Comparison of ENCODE assay signal across 11 cellular contexts in the genomic region with DNA sequence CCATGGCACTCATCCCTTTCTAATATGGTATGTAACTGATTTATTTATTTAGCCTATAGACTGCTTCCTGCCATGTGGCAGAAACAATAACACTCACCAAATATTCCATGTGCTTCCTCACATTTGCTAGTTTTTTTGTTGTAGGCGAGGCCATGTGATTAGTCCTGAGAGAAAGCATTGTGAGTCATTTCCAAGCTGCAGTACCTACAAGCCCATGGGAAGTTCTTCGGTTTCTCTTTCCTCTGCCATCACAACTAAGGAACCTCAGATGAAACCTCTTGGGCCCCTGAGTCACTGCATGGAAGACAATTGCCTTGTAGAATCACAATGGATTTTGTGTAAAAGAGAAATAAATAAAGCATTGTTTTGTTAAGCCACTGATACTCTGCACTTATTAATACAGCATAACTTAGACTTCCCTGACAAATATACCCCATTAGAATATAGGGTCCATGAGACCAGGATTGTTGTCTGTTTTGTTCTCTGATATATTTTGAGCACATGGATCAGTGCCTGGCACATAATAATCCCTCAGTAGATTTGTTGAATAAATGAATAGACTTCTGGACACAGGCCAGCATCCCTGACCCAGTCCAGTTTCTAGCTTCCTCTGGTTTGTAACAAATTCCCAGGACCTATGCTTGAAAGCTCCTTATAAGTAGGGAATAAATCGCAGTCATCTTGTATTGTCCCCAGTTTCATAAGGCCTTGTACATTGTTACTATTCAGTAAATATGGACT.
DNase-seq lines count a peak whose midpoint lies in the region; ATAC-seq and FAIRE-seq lines count a peak whose summit lies in the region.
"Had no signal": no experiment of that assay in that cellular context is flagged by ENCODE, and none has a peak within 500 bp of the region (broad histone marks: within the 10 kb centered on the region; RNA-seq: fewer than 3 reads in every experiment).

No MANE protein-coding gene starts in this region.

- no peak for FAIRE-seq in urothelium cell line (lab: Jason Lieb, UNC)

- DNase-seq in NCI-H748 (lab: John Stamatoyannopoulos, UW; ENCODE audit: unreplicated experiment) (peak; percentile 9), NCI-H748 treated with DMSO at 0.1 percent for 48 hours (lab: John Stamatoyannopoulos, UW) (no peak), astrocyte of the hippocampus (ENCODE audit: low read depth, low spot score) (peak; percentile 60), glomerular visceral epithelial cell (ENCODE audit: extremely low spot score) (peak; percentile 37), urothelium cell line (ENCODE audit: low spot score) (peak; percentile 76), NCI-H1930 (lab: John Stamatoyannopoulos, UW) (no peak), medulla oblongata (ENCODE audit: extremely low spot score) (no peak)
- DNase-seq: 8988T; activated CD4-positive, alpha-beta T cell treated with anti-CD3 and anti-CD28 coated beads for 1 hour; KBM-7 had no signal

- no peak for ATAC-seq in HG03108 (IDR thresholded peaks at IDR 0.05; ENCODE audit: unreplicated experiment)

Comparison
In these comparisons a context has a peak if more than half of its experiments do, and no peak if none do; other contexts are left out.
1. DNase-seq: peak in NCI-H748 (single experiment), astrocyte of the hippocampus (single experiment), glomerular visceral epithelial cell (single experiment) and urothelium cell line (single experiment); none in NCI-H748 treated with DMSO at 0.1 percent for 48 hours (single experiment), NCI-H1930 (0 of 2) and medulla oblongata (single experiment).